Comparison of ENCODE assay signal across 16 cellular contexts in genomic region chr1:199132006-199132405, GRCh38.
"Had no signal": no experiment of that assay in that cellular context is flagged by ENCODE, and none has a peak within 500 bp of the region (broad histone marks: within the 10 kb centered on the region; RNA-seq: fewer than 3 reads in every experiment).

No MANE protein-coding gene starts in this region.

- H3K4me3 ChIP-seq: adrenal gland, colonic mucosa, heart left ventricle, psoas muscle, right lobe of liver, upper lobe of left lung had no signal

- H3K27ac ChIP-seq: adrenal gland, colonic mucosa, foreskin keratinocyte, heart left ventricle, psoas muscle, right lobe of liver, upper lobe of left lung had no signal

- H3K4me1 Mint-ChIP-seq: nephron had no signal

- DNase-seq: activated CD4-positive, alpha-beta T cell treated with anti-CD3 and anti-CD28 coated beads, Interleukin-2, amount 10 ng/mL, durations not matched to agents 24 days and 14 days; activated naive CD4-positive, alpha-beta T cell treated with anti-CD3 and anti-CD28 coated beads, Interleukin-2, amount 50 U/mL, for 16 hours; activated T-cell treated with anti-CD3 and anti-CD28 coated beads for 4 hours; adrenal gland; colonic mucosa; foreskin keratinocyte; heart left ventricle; left colon; psoas muscle; right lobe of liver; stimulated activated CD4-positive, alpha-beta T cell treated with anti-CD3 and anti-CD28 coated beads, Interleukin-1b, Interleukin-23, amount 100 ng/mL, for 48 hours; stimulated activated naive CD4-positive, alpha-beta T cell treated with Interleukin-2 at 50 U/mL for 16 hours; upper lobe of left lung had no signal

- ATAC-seq: foreskin keratinocyte, heart left ventricle, left colon, psoas muscle, right lobe of liver had no signal

- H3K27me3 ChIP-seq: colonic mucosa, foreskin keratinocyte, heart left ventricle, right lobe of liver, upper lobe of left lung had no signal

- H3K9me3 ChIP-seq: colonic mucosa, heart left ventricle, psoas muscle, right lobe of liver, upper lobe of left lung had no signal

- H3K27ac Mint-ChIP-seq: activated CD4-positive, alpha-beta T cell treated with anti-CD3 and anti-CD28 coated beads, Interleukin-2, amount 10 ng/mL, durations not matched to agents 24 days and 14 days; activated T-helper 2 cell treated with anti-CD3 and anti-CD28 coated beads, Interferon-gamma antibody, Interleukin-2, Interleukin-4, amounts not matched to agents 10 μg/mL and 5 μg/mL and 100 μg/mL, durations not matched to agents 14 hours and 24 hours and 36 hours; nephron; T-helper 2 cell treated with Interferon-gamma antibody and Interleukin-4, amounts not matched to agents 5 μg/mL and 100 μg/mL, for 36 hours had no signal

- H3K4me1 ChIP-seq: adrenal gland, colonic mucosa, foreskin keratinocyte, heart left ventricle, psoas muscle, right lobe of liver, upper lobe of left lung had no signal

- H3K4me3 Mint-ChIP-seq: activated CD4-positive, alpha-beta T cell treated with anti-CD3 and anti-CD28 coated beads, Interleukin-2, amount 10 ng/mL, durations not matched to agents 24 days and 14 days; nephron; T-helper 2 cell treated with Interferon-gamma antibody and Interleukin-4, amounts not matched to agents 5 μg/mL and 100 μg/mL, for 36 hours had no signal

- H3K36me3 ChIP-seq: adrenal gland, colonic mucosa, heart left ventricle, right lobe of liver, upper lobe of left lung had no signal

- H3K9me3 Mint-ChIP-seq: nephron had no signal
